ENCODE assay signal across 8 cellular contexts in the genomic region with DNA sequence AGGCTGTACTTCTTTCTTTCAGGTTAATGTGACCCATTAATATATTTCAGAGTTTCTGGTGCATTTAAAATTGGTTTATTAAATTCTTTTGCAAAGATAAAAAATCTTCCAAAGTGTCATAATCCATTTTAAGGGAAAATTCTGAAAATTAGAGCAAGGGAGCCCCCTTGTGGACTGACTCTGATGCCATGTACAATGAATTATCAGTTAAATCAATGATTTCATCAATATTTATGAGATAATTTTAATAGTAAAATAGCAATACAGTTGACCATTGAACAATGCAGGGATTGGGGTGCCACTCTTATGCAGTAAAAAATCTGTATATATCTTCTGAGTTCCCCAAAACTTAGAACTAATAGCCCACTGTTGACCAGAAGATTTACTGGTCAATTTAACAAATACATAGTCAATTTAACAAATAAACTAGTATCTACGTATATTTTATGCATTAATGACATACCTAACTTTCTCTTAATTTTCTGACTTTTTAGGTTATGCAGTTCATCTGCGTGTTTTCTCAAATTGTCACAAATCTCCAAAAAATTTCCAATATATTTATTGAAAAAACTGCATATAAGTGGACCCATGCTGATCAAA.
DNase-seq lines count a peak whose midpoint lies in the region; ATAC-seq, FAIRE-seq and TF ChIP-seq lines count a peak whose summit lies in the region.

No MANE protein-coding gene starts in this region.

- no peak for TF ChIP-seq EP300 in GM12878 (IDR thresholded peaks at IDR 0.05; ENCODE audit: borderline replicate concordance in 1 of 2, control insufficient read depth in 1 of 2, low read depth in 2 of 2, low read length in 2 of 2)

- RAD21 ChIA-PET in GM12878 (lab: Charles Lee; ENCODE audit: unreplicated experiment), result no interaction called here

- no peaks in the 10 kb centered on the region for H4K20me1 ChIP-seq in GM12878 (ENCODE audit: control insufficient read depth, insufficient read depth)

- peak; percentile 60 for TF ChIP-seq CTCF in C4-2B (conservative IDR thresholded peaks at IDR 0.05)
- peak; percentile 44 for TF ChIP-seq CTCF in HFF-Myc (IDR thresholded peaks at IDR 0.05; ENCODE audit: low read depth, low read length, missing control alignments)
- TF ChIP-seq CTCF in GM12878 (IDR thresholded peaks at IDR 0.05 in 2 of 3, conservative IDR thresholded peaks at IDR 0.05 in 1 of 3; ENCODE audit: control insufficient read depth in 2 of 3, extremely low read depth in 1 of 3, insufficient read depth in 1 of 3, low read depth in 3 of 3, low read length in 3 of 3), result peak; percentile 47 to 54 (median 52); a peak in 5 of 6 replicates

- H3K4me2 ChIP-seq in GM12878 (ENCODE audit: control insufficient read depth, insufficient read depth), result no peak overlapping the region

- in situ Hi-C loops in GM12878 (cut with MboI), result no loop called here

- H3K4me3 Mint-ChIP-seq in activated CD4-positive, alpha-beta memory T cell treated with anti-CD3 and anti-CD28 coated beads for 36 hours, result no peak overlapping the region

- H3K27me3 ChIP-seq in GM12878 (replicated peaks in 1 of 2; ENCODE audit: control insufficient read depth in 2 of 2, insufficient read depth in 2 of 2, low read length in 1 of 2), result no peaks in the 10 kb centered on the region

- H3K27ac ChIP-seq in C4-2B (no peak overlapping the region), GM12878 (ENCODE audit: control insufficient read depth, insufficient read depth) (no peak overlapping the region)

- DNase-seq in HFF-Myc (ENCODE audit: extremely low read depth, low read depth) (no peak), GM12878 (ENCODE audit: low read depth, low spot score) (no peak), medulla oblongata (ENCODE audit: extremely low spot score) (peak; percentile 21)
- no peak for DNase-seq in activated CD4-positive, alpha-beta memory T cell treated with anti-CD3 and anti-CD28 coated beads for 36 hours

- WGBS in GM12878 (ENCODE audit: insufficient coverage, insufficient replicate concordance, low lambda C conversion rate, missing lambda C conversion rate), result 44% methylated on average over 2 of the region's 2 CpGs

- FAIRE-seq in GM12878 (lab: Jason Lieb, UNC), result no peak

- no TSS peak for BruUV-seq in GM12878 (replicated peaks; lab: Mats Ljungman, UMichigan)

- H3K36me3 Mint-ChIP-seq in activated CD4-positive, alpha-beta memory T cell treated with anti-CD3 and anti-CD28 coated beads for 36 hours, result no peaks in the 10 kb centered on the region

- H3K27ac Mint-ChIP-seq in activated CD4-positive, alpha-beta memory T cell treated with anti-CD3 and anti-CD28 coated beads for 36 hours, result no peak overlapping the region

- POLR2A ChIA-PET in GM12878 (lab: Charles Lee), result no interaction called here
- POLR2A ChIA-PET in activated CD4-positive, alpha-beta memory T cell treated with anti-CD3 and anti-CD28 coated beads for 36 hours (lab: Charles Lee), result no interaction called here

- no peaks in the 10 kb centered on the region for H3K9me3 ChIP-seq in GM12878 (replicated peaks; ENCODE audit: control insufficient read depth, insufficient read depth, low read length)

- H3K9ac ChIP-seq in GM12878 (ENCODE audit: control insufficient read depth, insufficient read depth, low read length), result no peak overlapping the region

- no peaks in the 10 kb centered on the region for H3K9me3 Mint-ChIP-seq in activated CD4-positive, alpha-beta memory T cell treated with anti-CD3 and anti-CD28 coated beads for 36 hours

- no peaks in the 10 kb centered on the region for H3K27me3 Mint-ChIP-seq in activated CD4-positive, alpha-beta memory T cell treated with anti-CD3 and anti-CD28 coated beads for 36 hours

- peak; percentile 39 for ATAC-seq in GM12878
- no peak for ATAC-seq in HG03432 (IDR thresholded peaks at IDR 0.05; ENCODE audit: unreplicated experiment)
- ATAC-seq in HG03521 (IDR thresholded peaks at IDR 0.05; ENCODE audit: unreplicated experiment), result no peak
- no peak for ATAC-seq in GM18867 (IDR thresholded peaks at IDR 0.05; ENCODE audit: unreplicated experiment)

- no peaks in the 10 kb centered on the region for H3K4me1 Mint-ChIP-seq in activated CD4-positive, alpha-beta memory T cell treated with anti-CD3 and anti-CD28 coated beads for 36 hours (ENCODE audit: low read depth)

- CTCF ChIA-PET in GM12878 (lab: Yijun Ruan, JAX), result no interaction called here
- CTCF ChIA-PET in activated CD4-positive, alpha-beta memory T cell treated with anti-CD3 and anti-CD28 coated beads for 36 hours (lab: Charles Lee), result no interaction called here

- no peaks in the 10 kb centered on the region for H3K79me2 ChIP-seq in GM12878 (ENCODE audit: control insufficient read depth, insufficient read depth, low read length)

- intact Hi-C loops in GM12878 (cut with micrococcal nuclease; ENCODE audit: unreplicated experiment), result loop anchor here (5.0 to 10.0 kb wide), 6 partner anchors 149 to 944 kb away; no protein-coding TSS in a partner anchor
- intact Hi-C loops in activated CD4-positive, alpha-beta memory T cell treated with anti-CD3 and anti-CD28 coated beads for 36 hours (cut with micrococcal nuclease), result no loop called here

- SMC1A ChIA-PET in GM12878 (lab: Charles Lee; ENCODE audit: uncharacterized antibody, unreplicated experiment), result no interaction called here

- H3K4me1 ChIP-seq in GM12878 (ENCODE audit: control insufficient read depth, insufficient read depth, low read length), result no peaks in the 10 kb centered on the region

- H3K4me3 ChIP-seq in HFF-Myc (replicated peaks; ENCODE audit: low read depth, low read length) (no peak overlapping the region), GM12878 (no peak overlapping the region)

- H3K36me3 ChIP-seq in GM12878 (ENCODE audit: control insufficient read depth in 2 of 2, insufficient read depth in 2 of 2, low read length in 1 of 2), result no peaks in the 10 kb centered on the region

- TF ChIP-seq POLR2A in GM12878 (IDR thresholded peaks at IDR 0.05; ENCODE audit: low read depth, low read length), result no peak

- H2AFZ ChIP-seq in GM12878 (ENCODE audit: control insufficient read depth, low read depth, low read length), result no peak overlapping the region

- TF ChIP-seq RAD21 in GM12878 (IDR thresholded peaks at IDR 0.05; ENCODE audit: insufficient read depth, low read depth, low read length), result peak; percentile 67

TF ChIP-seq in GM12878, 131 proteins besides CTCF, POLR2A, EP300 and RAD21:
- TF ChIP-seq SMC3 (IDR thresholded peaks at IDR 0.05; ENCODE audit: borderline replicate concordance, low read length), result peak; percentile 43; the same call in 1 of the 2 replicates
- TF ChIP-seq CREM (IDR thresholded peaks at IDR 0.05; ENCODE audit: low read depth), result no peak
